ENCODE assay signal across 1 cellular context in the genomic region with DNA sequence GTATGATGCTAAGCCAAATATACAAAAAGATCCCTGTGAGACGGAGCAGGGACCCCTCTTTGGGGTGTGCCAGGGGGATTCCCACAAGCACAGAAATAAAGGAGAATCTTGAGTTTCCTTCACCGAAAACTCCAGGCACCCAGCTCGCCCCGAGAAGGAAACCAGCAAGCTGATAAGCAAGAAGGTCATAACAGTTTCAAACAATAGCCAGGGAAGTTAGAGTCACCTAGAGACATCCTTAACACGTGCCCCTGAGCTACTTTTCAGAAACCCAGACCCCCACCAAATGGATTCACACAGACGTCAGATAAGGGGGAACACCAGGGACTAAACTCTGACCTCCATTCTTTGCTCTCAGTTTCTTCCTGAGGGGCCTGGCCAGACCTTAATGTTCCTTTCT.
TF ChIP-seq lines count a peak whose summit lies in the region.

No MANE protein-coding gene starts in this region.

TF ChIP-seq in HepG2, 621 proteins besides CTCF, POLR2A, EP300 and RAD21:
- no peak for TF ChIP-seq AGO2 (optimal IDR thresholded peaks at IDR 0.05; ENCODE audit: low read depth, low read length)
- 0 out of 2 replicates have a peak, but pooled peaks have one; percentile 41 for TF ChIP-seq RBFOX2 (IDR thresholded peaks at IDR 0.05; ENCODE audit: low read depth, low read length)
- TF ChIP-seq ZSCAN31 (CRISPR knock-in tag; IDR thresholded peaks at IDR 0.05; ENCODE audit: low read depth) = no peak
- no peak for TF ChIP-seq MTA3 (CRISPR knock-in tag; IDR thresholded peaks at IDR 0.05)
- no peak for TF ChIP-seq ZNF274 (CRISPR knock-in tag; IDR thresholded peaks at IDR 0.05)
- no peak for TF ChIP-seq ZNF562 (CRISPR knock-in tag; IDR thresholded peaks at IDR 0.05; ENCODE audit: borderline replicate concordance)
- TF ChIP-seq, protein P1, sequence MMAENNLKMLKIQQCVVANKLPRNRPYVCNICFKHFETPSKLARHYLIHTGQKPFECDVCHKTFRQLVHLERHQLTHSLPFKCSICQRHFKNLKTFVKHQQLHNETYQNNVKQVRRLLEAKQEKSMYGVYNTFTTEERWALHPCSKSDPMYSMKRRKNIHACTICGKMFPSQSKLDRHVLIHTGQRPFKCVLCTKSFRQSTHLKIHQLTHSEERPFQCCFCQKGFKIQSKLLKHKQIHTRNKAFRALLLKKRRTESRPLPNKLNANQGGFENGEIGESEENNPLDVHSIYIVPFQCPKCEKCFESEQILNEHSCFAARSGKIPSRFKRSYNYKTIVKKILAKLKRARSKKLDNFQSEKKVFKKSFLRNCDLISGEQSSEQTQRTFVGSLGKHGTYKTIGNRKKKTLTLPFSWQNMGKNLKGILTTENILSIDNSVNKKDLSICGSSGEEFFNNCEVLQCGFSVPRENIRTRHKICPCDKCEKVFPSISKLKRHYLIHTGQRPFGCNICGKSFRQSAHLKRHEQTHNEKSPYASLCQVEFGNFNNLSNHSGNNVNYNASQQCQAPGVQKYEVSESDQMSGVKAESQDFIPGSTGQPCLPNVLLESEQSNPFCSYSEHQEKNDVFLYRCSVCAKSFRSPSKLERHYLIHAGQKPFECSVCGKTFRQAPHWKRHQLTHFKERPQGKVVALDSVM (CRISPR knock-in tag; IDR thresholded peaks at IDR 0.05) = no peak
- TF ChIP-seq PBX3 (CRISPR knock-in tag; IDR thresholded peaks at IDR 0.05; ENCODE audit: borderline replicate concordance) = no peak
